Comparison of ENCODE assay signal across 8 cellular contexts in the genomic region with DNA sequence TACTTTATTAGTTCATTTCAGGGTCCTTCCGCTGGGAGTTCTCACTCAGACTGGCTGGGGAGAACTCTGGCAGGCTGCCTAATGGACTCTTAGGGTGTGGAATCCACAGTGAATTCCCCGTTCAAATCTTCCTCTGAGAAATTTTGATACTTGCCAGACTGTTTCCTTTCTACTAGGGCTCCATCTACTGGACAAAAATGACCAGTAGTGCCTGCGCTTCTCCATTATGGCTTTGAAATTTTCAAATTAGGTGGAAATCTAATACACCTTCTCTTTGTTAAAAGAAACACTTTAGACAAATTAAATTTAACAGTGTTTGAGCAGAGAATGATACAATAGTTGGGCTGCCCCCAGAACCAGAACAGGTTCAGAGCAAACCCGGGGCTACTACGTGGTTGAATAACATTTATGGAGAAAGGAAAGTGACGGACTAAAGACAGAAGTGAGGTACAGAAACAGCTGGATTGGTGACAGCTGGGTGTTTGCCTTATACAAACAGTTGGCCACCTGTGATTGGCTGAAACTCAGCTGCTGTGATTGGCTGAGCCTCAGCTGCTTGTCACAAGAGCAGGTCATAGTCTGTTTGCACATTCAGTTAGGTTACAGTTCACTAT. TPM values are rescaled to one million over a fixed set of nuclear protein-coding genes. Genes with fewer than 3 reads are reported as not detected.
A peak's percentile ranks its signal among the peaks of the same experiment; 100 is the strongest.
DNase-seq lines count a peak whose midpoint lies in the region; ATAC-seq and TF ChIP-seq lines count a peak whose summit lies in the region.

No MANE protein-coding gene starts in this region.

- 0 to 12% methylated on average over 3 to 6 of the region's 6 CpGs for WGBS in gastroesophageal sphincter (ENCODE audit: low coverage in 1 of 2), 2 donors

- H3K27me3 ChIP-seq in gastroesophageal sphincter: no peaks in the 10 kb centered on the region

- H3K27ac ChIP-seq in gastroesophageal sphincter: peak overlapping the region; percentile 63 to 76 (median 68)

- no peaks in the 10 kb centered on the region for H3K9me3 ChIP-seq in gastroesophageal sphincter

- no peak for TF ChIP-seq POLR2A in gastroesophageal sphincter (IDR thresholded peaks at IDR 0.05)

- peaks cover 0 to 18% (median 0%) of the 10 kb centered on the region in 3 donors for H3K4me1 ChIP-seq in gastroesophageal sphincter

- peak; percentile 73 to 84 (median 78) for TF ChIP-seq CTCF in gastroesophageal sphincter (IDR thresholded peaks at IDR 0.05)
- TF ChIP-seq CTCF in omental fat pad (IDR thresholded peaks at IDR 0.05): peak in 2 of 3 donors; percentile 16 to 49

- ATAC-seq in HG03342 (IDR thresholded peaks at IDR 0.05; ENCODE audit: unreplicated experiment) (peak; percentile 37), gastroesophageal sphincter (peak; percentile 85), omental fat pad (ENCODE audit: low FRiP score) (peak; percentile 84)

- H3K36me3 ChIP-seq in gastroesophageal sphincter: no peaks in the 10 kb centered on the region

- DNase-seq in A172 (ENCODE audit: low spot score) (peak; percentile 80), GM04503 (ENCODE audit: low read depth) (peak; percentile 39), NCI-H460 (ENCODE audit: extremely low read depth, low read depth) (peak; percentile 65), omental fat pad (ENCODE audit: low spot score) (peak; percentile 52), mesenteric fat pad (ENCODE audit: low spot score) (no peak)
- DNase-seq in activated T-cell treated with anti-CD3 and anti-CD28 coated beads, Interleukin-2, amount 50 U/mL, for 1 hour: peak; percentile 20

- TF ChIP-seq EP300 in gastroesophageal sphincter (IDR thresholded peaks at IDR 0.05): no peak

- peak overlapping the region; percentile 30 to 37 for H3K4me3 ChIP-seq in gastroesophageal sphincter

RNA-seq across cellular contexts. Expression of gene FDX1, which starts 52.9 kb away (rescaled TPM):
- total RNA-seq in A172 (2014; rRNA removed; shearing (Covaris generic)): 10.9 and 12.3 TPM in 2 replicates
- total RNA-seq in NCI-H460 (2014; rRNA removed; shearing (Covaris generic)): 9.0 and 9.7 TPM in 2 replicates
- polyA plus RNA-seq in NCI-H460 (2014; cell fraction: nucleus; rRNA removed): 19.3 and 19.8 TPM in 2 replicates
- 10 to 100 TPM; 13.7 to 17.5 (median 14.7) TPM for total RNA-seq in gastroesophageal sphincter
- total RNA-seq in omental fat pad: 10 to 100 TPM; 10.7 to 20.9 (median 11.9) TPM
- total RNA-seq in mesenteric fat pad: 12.5 TPM
